In the genomic region with DNA sequence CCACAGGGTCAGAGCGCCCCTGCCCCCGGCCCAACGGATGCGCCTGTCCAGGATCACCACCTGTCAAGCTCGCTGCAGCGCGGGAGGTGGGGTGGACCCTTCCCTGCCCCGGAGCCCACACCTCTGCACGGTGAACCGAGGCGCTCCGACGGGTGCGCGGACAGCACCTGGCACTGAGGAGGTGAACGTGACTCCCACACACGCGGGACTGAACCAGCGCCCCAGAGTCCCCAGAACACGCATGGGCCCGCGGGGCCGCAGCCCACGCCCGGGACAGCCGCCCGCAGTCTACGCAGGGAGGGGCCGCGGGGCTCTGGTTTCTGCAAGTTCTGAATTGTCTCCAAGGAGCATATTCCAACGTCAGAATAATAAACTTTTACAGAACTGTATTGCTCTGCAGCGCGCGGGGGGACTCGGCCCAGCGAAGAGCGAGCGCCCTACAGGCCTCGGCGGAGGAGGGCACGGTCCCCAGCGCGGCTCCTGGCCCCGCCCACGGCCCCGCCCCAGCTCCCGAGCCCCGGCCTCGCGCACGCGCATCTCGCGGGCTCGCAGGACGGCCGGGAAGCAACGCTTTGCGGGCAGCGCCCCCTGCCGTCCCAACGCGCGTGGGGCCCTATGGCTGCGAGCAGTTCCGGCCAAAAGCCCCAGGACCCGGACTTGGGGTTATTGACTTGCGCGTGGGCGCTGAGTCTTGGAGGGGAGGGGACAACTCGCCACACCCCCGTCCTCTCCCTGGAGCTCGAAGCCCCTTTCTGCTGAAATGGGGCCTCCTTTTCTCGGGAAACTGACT, we compare ENCODE assay signal across 1 cellular context.
TF ChIP-seq lines count a peak whose summit lies in the region.

No MANE protein-coding gene starts in this region.

TF ChIP-seq in GM12878, 131 proteins besides CTCF, POLR2A, EP300 and RAD21 (continued from another document):
- TF ChIP-seq, protein P1, sequence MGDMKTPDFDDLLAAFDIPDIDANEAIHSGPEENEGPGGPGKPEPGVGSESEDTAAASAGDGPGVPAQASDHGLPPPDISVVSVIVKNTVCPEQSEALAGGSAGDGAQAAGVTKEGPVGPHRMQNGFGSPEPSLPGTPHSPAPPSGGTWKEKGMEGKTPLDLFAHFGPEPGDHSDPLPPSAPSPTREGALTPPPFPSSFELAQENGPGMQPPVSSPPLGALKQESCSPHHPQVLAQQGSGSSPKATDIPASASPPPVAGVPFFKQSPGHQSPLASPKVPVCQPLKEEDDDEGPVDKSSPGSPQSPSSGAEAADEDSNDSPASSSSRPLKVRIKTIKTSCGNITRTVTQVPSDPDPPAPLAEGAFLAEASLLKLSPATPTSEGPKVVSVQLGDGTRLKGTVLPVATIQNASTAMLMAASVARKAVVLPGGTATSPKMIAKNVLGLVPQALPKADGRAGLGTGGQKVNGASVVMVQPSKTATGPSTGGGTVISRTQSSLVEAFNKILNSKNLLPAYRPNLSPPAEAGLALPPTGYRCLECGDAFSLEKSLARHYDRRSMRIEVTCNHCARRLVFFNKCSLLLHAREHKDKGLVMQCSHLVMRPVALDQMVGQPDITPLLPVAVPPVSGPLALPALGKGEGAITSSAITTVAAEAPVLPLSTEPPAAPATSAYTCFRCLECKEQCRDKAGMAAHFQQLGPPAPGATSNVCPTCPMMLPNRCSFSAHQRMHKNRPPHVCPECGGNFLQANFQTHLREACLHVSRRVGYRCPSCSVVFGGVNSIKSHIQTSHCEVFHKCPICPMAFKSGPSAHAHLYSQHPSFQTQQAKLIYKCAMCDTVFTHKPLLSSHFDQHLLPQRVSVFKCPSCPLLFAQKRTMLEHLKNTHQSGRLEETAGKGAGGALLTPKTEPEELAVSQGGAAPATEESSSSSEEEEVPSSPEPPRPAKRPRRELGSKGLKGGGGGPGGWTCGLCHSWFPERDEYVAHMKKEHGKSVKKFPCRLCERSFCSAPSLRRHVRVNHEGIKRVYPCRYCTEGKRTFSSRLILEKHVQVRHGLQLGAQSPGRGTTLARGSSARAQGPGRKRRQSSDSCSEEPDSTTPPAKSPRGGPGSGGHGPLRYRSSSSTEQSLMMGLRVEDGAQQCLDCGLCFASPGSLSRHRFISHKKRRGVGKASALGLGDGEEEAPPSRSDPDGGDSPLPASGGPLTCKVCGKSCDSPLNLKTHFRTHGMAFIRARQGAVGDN (IDR thresholded peaks at IDR 0.05), result peak; percentile 63; the same call in 1 of the 2 replicates
- peak; percentile 25; the same call in 1 of the 2 replicates for TF ChIP-seq ZNF207 (IDR thresholded peaks at IDR 0.05; ENCODE audit: borderline replicate concordance)
- 0 out of 2 replicates have a peak, but pooled peaks have one; percentile 27 for TF ChIP-seq ZNF24 (IDR thresholded peaks at IDR 0.05)
- TF ChIP-seq EGR1 (IDR thresholded peaks at IDR 0.05; ENCODE audit: borderline replicate concordance in 1 of 2, low read depth in 2 of 2, low read length in 2 of 2), result peak in 1 of 2 experiments; percentile 26; a peak in 1 of 3 replicates
- 0 out of 2 replicates have a peak, but pooled peaks have one; percentile 2 for TF ChIP-seq CREM (IDR thresholded peaks at IDR 0.05; ENCODE audit: low read depth)
- TF ChIP-seq SP1 (IDR thresholded peaks at IDR 0.05; ENCODE audit: low read depth, low read length), result peak; percentile 36
- 0 out of 2 replicates have a peak, but pooled peaks have one; percentile 42 for TF ChIP-seq DPF2 (IDR thresholded peaks at IDR 0.05)
- TF ChIP-seq RB1 (IDR thresholded peaks at IDR 0.05; ENCODE audit: borderline replicate concordance), result peak; percentile 45; the same call in 1 of the 2 replicates
- TF ChIP-seq, protein P2, sequence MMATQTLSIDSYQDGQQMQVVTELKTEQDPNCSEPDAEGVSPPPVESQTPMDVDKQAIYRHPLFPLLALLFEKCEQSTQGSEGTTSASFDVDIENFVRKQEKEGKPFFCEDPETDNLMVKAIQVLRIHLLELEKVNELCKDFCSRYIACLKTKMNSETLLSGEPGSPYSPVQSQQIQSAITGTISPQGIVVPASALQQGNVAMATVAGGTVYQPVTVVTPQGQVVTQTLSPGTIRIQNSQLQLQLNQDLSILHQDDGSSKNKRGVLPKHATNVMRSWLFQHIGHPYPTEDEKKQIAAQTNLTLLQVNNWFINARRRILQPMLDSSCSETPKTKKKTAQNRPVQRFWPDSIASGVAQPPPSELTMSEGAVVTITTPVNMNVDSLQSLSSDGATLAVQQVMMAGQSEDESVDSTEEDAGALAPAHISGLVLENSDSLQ (IDR thresholded peaks at IDR 0.05), result 0 out of 2 replicates have a peak, but pooled peaks have one; percentile 20
- no peak for TF ChIP-seq NR2C2 (IDR thresholded peaks at IDR 0.05; ENCODE audit: borderline replicate concordance, control insufficient read depth, insufficient read length, low read depth)
- TF ChIP-seq IKZF1 (conservative IDR thresholded peaks at IDR 0.05), result peak; percentile 48
- TF ChIP-seq, protein P3, sequence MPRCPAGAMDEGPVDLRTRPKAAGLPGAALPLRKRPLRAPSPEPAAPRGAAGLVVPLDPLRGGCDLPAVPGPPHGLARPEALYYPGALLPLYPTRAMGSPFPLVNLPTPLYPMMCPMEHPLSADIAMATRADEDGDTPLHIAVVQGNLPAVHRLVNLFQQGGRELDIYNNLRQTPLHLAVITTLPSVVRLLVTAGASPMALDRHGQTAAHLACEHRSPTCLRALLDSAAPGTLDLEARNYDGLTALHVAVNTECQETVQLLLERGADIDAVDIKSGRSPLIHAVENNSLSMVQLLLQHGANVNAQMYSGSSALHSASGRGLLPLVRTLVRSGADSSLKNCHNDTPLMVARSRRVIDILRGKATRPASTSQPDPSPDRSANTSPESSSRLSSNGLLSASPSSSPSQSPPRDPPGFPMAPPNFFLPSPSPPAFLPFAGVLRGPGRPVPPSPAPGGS (IDR thresholded peaks at IDR 0.05; ENCODE audit: borderline replicate concordance, insufficient read depth, low read depth, low read length, poor library complexity, severe bottlenecking), result no peak
- no peak for TF ChIP-seq CBFB (IDR thresholded peaks at IDR 0.05; ENCODE audit: low read depth)
- peak; percentile 91 for TF ChIP-seq YY1 (IDR thresholded peaks at IDR 0.05; ENCODE audit: low read depth, low read length)
